Comparison of ENCODE assay signal across 8 cellular contexts in the genomic region with DNA sequence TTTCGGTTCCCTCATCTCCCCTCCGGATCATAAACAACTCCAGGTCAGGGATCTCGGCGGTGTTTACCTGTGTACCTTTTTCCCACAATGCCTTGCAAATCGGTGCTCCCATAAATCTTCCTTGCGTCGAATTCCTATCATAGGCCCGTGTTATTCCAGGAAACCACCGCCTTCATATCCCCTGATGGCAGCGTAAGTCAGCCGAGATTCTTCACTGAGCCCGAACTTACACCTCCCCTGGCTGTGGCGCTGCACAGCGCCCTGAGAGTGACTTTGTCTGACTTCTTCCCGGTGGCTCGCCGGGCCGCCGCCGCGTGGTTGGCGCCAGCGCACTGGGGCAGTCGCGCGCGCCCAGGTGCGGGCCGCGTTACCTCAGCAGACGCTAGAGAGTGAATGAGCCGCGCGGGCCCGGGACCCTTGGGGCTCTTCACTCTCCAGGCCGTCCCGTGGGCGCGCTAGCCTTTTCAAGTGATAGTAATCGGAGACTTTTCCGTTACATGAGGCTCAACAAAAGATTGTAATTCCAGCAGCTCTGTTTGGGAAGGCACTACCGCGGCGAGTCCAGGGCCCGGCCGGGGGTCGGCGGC.
A peak's percentile ranks its signal among the peaks of the same experiment; 100 is the strongest.
DNase-seq lines count a peak whose midpoint lies in the region; ATAC-seq, FAIRE-seq and TF ChIP-seq lines count a peak whose summit lies in the region.

No MANE protein-coding gene starts in this region.

- 6 to 16% methylated on average over 29 to 41 of the region's 48 CpGs for WGBS in lower leg skin, 2 donors

- DNase-seq in GM12892 (ENCODE audit: insufficient read length) (no peak), NCI-H187 (lab: John Stamatoyannopoulos, UW) (peak; percentile 66 to 67), colonic mucosa (peak; percentile 85), lower leg skin (ENCODE audit: low spot score in 2 of 2) (peak in 1 of 2 donors; percentile 89), HuH-7.5 (ENCODE audit: low spot score) (no peak)
- DNase-seq in activated CD4-positive, CD25-positive, alpha-beta regulatory T cell treated with anti-CD3 and anti-CD28 coated beads, Interleukin-2, amount 50 U/mL, for 72 hours: peak; percentile 75
- peak; percentile 62 for DNase-seq in stimulated activated CD8-positive, alpha-beta memory T cell treated with anti-CD3 and anti-CD28 coated beads, Interleukin-12 subunit alpha, Interleukin-12 subunit beta, amount 100 ng/mL, for 4 hours (ENCODE audit: low read depth)

- intact Hi-C loops in colonic mucosa (cut with DNase I): no loop called here
- intact Hi-C loops in lower leg skin (cut with DNase I; ENCODE audit: low total_unique reads): no loop called here

- H3K27ac ChIP-seq in colonic mucosa: peak overlapping the region; percentile 89

- no peaks in the 10 kb centered on the region for H3K9me3 ChIP-seq in colonic mucosa

- peak overlapping the region; percentile 66 for H3K4me3 ChIP-seq in colonic mucosa
- H3K4me3 ChIP-seq in lower leg skin (ENCODE audit: low read depth, poor library complexity, severe bottlenecking): peak overlapping the region; percentile 38

- peak overlapping the region; percentile 78 to 95 for H3K9ac ChIP-seq in colonic mucosa (ENCODE audit: low read depth in 2 of 2, low read length in 2 of 2)

- peak; percentile 36 for ATAC-seq in HG02610 (IDR thresholded peaks at IDR 0.05; ENCODE audit: unreplicated experiment)

- TF ChIP-seq POLR2A in GM12892 (IDR thresholded peaks at IDR 0.05; ENCODE audit: low read depth, low read length): peak; percentile 25; the same call in 1 of the 2 replicates
- TF ChIP-seq POLR2A in lower leg skin (IDR thresholded peaks at IDR 0.05): no peak

- no peak for FAIRE-seq in GM12892 (lab: Jason Lieb, UNC)

- H3K4me1 ChIP-seq in colonic mucosa: peaks cover 11% of the 10 kb centered on the region

- TF ChIP-seq CTCF in colonic mucosa (IDR thresholded peaks at IDR 0.05) (no peak), lower leg skin (IDR thresholded peaks at IDR 0.05) (no peak)

- no peaks in the 10 kb centered on the region for H3K36me3 ChIP-seq in colonic mucosa

- H3K27me3 ChIP-seq in colonic mucosa: no peaks in the 10 kb centered on the region

Comparison
In these comparisons a context has a peak if more than half of its experiments do, and no peak if none do; other contexts are left out.
1. DNase-seq: peak in NCI-H187 (2 of 2), activated CD4-positive, CD25-positive, alpha-beta regulatory T cell treated with anti-CD3 and anti-CD28 coated beads, Interleukin-2, amount 50 U/mL, for 72 hours (single experiment), colonic mucosa (single experiment) and stimulated activated CD8-positive, alpha-beta memory T cell treated with anti-CD3 and anti-CD28 coated beads, Interleukin-12 subunit alpha, Interleukin-12 subunit beta, amount 100 ng/mL, for 4 hours (single experiment); none in GM12892 (single experiment) and HuH-7.5 (single experiment).